Comparison of ENCODE assay signal across 1 cellular context in genomic region chr19:13764821-13765394, GRCh38.
A peak's percentile ranks its signal among the peaks of the same experiment; 100 is the strongest.
TF ChIP-seq lines count a peak whose summit lies in the region.

No MANE protein-coding gene starts in this region.

TF ChIP-seq in HEK293, 187 proteins besides CTCF, POLR2A, EP300 and RAD21 (continued from another document and continues in another):
- TF ChIP-seq ZBTB11 (tag by site-specific recombination; conservative IDR thresholded peaks at IDR 0.05; ENCODE audit: low read depth) (peak; percentile 29; the same call in 1 of the 2 replicates), ZNF664 (tag by site-specific recombination; IDR thresholded peaks at IDR 0.05) (no peak), MYNN (tag by site-specific recombination; IDR thresholded peaks at IDR 0.05; ENCODE audit: borderline replicate concordance) (no peak), ELK4 (IDR thresholded peaks at IDR 0.05; ENCODE audit: borderline replicate concordance, low read depth, low read length) (no peak), ZNF354C (tag by site-specific recombination; IDR thresholded peaks at IDR 0.05; ENCODE audit: borderline replicate concordance, low read depth) (no peak), ZNF639 (tag by site-specific recombination; IDR thresholded peaks at IDR 0.05) (no peak), ZBTB20 (tag by site-specific recombination; IDR thresholded peaks at IDR 0.05) (peak; percentile 48; the same call in 1 of the 2 replicates), KLF1 (tag by site-specific recombination; IDR thresholded peaks at IDR 0.05) (no peak), KLF17 (tag by site-specific recombination; IDR thresholded peaks at IDR 0.05) (0 out of 2 replicates have a peak, but pooled peaks have one; percentile 53), ZNF530 (tag by site-specific recombination; IDR thresholded peaks at IDR 0.05; ENCODE audit: low read depth) (no peak), ZBTB1 (tag by site-specific recombination; IDR thresholded peaks at IDR 0.05) (no peak), ZNF596 (tag by site-specific recombination; IDR thresholded peaks at IDR 0.05) (no peak), ZNF211 (tag by site-specific recombination; IDR thresholded peaks at IDR 0.05; ENCODE audit: low read depth) (no peak), ZNF626 (tag by site-specific recombination; IDR thresholded peaks at IDR 0.05) (no peak), MEIS1 (CRISPR knock-in tag; IDR thresholded peaks at IDR 0.05; ENCODE audit: borderline replicate concordance) (no peak), ZNF560 (tag by site-specific recombination; IDR thresholded peaks at IDR 0.05; ENCODE audit: borderline replicate concordance) (no peak), ZNF558 (tag by site-specific recombination; IDR thresholded peaks at IDR 0.05) (no peak), PRDM6 (tag by site-specific recombination; IDR thresholded peaks at IDR 0.05) (no peak), ZNF843 (tag by site-specific recombination; IDR thresholded peaks at IDR 0.05) (0 out of 2 replicates have a peak, but pooled peaks have one; percentile 25), ZSCAN23 (tag by site-specific recombination; IDR thresholded peaks at IDR 0.05) (no peak), ZEB2 (tag by site-specific recombination; IDR thresholded peaks at IDR 0.05) (0 out of 2 replicates have a peak, but pooled peaks have one; percentile 39), ZNF140 (tag by site-specific recombination; IDR thresholded peaks at IDR 0.05) (no peak), ZNF518A (tag by site-specific recombination; conservative IDR thresholded peaks at IDR 0.05; ENCODE audit: low read depth) (no peak), ZNF174 (tag by site-specific recombination; IDR thresholded peaks at IDR 0.05) (no peak), ZNF175 (tag by site-specific recombination; IDR thresholded peaks at IDR 0.05) (no peak), ZNF433 (tag by site-specific recombination; IDR thresholded peaks at IDR 0.05; ENCODE audit: low read depth) (no peak), FEZF1 (tag by site-specific recombination; IDR thresholded peaks at IDR 0.05) (no peak), ZNF548 (tag by site-specific recombination; IDR thresholded peaks at IDR 0.05) (no peak), ZNF629 (tag by site-specific recombination; IDR thresholded peaks at IDR 0.05) (0 out of 2 replicates have a peak, but pooled peaks have one; percentile 10), ZNF138 (tag by site-specific recombination; IDR thresholded peaks at IDR 0.05; ENCODE audit: borderline replicate concordance) (no peak), ZBTB48 (tag by site-specific recombination; IDR thresholded peaks at IDR 0.05) (no peak), PBX3 (CRISPR knock-in tag; IDR thresholded peaks at IDR 0.05) (no peak), ZFP41 (tag by site-specific recombination; IDR thresholded peaks at IDR 0.05; ENCODE audit: borderline replicate concordance) (no peak), ZNF660 (tag by site-specific recombination; IDR thresholded peaks at IDR 0.05) (no peak), HOXC10 (CRISPR knock-in tag; IDR thresholded peaks at IDR 0.05) (no peak), MZF1 (tag by site-specific recombination; IDR thresholded peaks at IDR 0.05; ENCODE audit: borderline replicate concordance) (no peak), ZNF132 (tag by site-specific recombination; IDR thresholded peaks at IDR 0.05; ENCODE audit: borderline replicate concordance) (no peak), RBAK (tag by site-specific recombination; IDR thresholded peaks at IDR 0.05) (no peak), ZSCAN16 (tag by site-specific recombination; IDR thresholded peaks at IDR 0.05) (no peak), ZNF580 (tag by site-specific recombination; IDR thresholded peaks at IDR 0.05) (no peak), ZNF473 (tag by site-specific recombination; IDR thresholded peaks at IDR 0.05) (no peak), ZFP69B (tag by site-specific recombination; IDR thresholded peaks at IDR 0.05) (peak; percentile 74; the same call in 1 of the 2 replicates), ZNF248 (tag by site-specific recombination; IDR thresholded peaks at IDR 0.05) (no peak), ZNF837 (tag by site-specific recombination; IDR thresholded peaks at IDR 0.05) (no peak), ZNF449 (tag by site-specific recombination; IDR thresholded peaks at IDR 0.05) (peak; percentile 11; the same call in 1 of the 2 replicates), ZNF266 (tag by site-specific recombination; IDR thresholded peaks at IDR 0.05; ENCODE audit: low read depth) (no peak), KLF7 (tag by site-specific recombination; IDR thresholded peaks at IDR 0.05; ENCODE audit: borderline replicate concordance) (no peak), ZNF350 (tag by site-specific recombination; IDR thresholded peaks at IDR 0.05) (no peak), ZBTB17 (tag by site-specific recombination; IDR thresholded peaks at IDR 0.05) (no peak), ZFP37 (tag by site-specific recombination; IDR thresholded peaks at IDR 0.05) (no peak), ZNF10 (tag by site-specific recombination; IDR thresholded peaks at IDR 0.05) (0 out of 2 replicates have a peak, but pooled peaks have one; percentile 34), ZNF341 (tag by site-specific recombination; IDR thresholded peaks at IDR 0.05; ENCODE audit: low read depth) (no peak)
